9 cellular contexts compared by ENCODE assay signal in genomic region chr16:82456683-82457082, GRCh38.
A peak's percentile ranks its signal among the peaks of the same experiment; 100 is the strongest.
DNase-seq lines count a peak whose midpoint lies in the region; ATAC-seq and TF ChIP-seq lines count a peak whose summit lies in the region.
"Had no signal": no experiment of that assay in that cellular context is flagged by ENCODE, and none has a peak within 500 bp of the region (broad histone marks: within the 10 kb centered on the region; RNA-seq: fewer than 3 reads in every experiment).

No MANE protein-coding gene starts in this region.

- TF ChIP-seq CTCF in AG09309 (IDR thresholded peaks at IDR 0.05; ENCODE audit: control insufficient read depth, insufficient read depth, low read depth, low read length, missing control alignments) (peak; percentile 77), GM12872 (IDR thresholded peaks at IDR 0.05; ENCODE audit: insufficient read depth, low read depth, low read length) (peak; percentile 92), fibroblast of villous mesenchyme (IDR thresholded peaks at IDR 0.05; ENCODE audit: insufficient read depth, low read depth, low read length) (peak; percentile 84)

- DNase-seq in AG09309 (ENCODE audit: low read depth): peak; percentile 57
- DNase-seq in NCI-H2029 treated with DMSO at 0.1 percent for 48 hours (lab: John Stamatoyannopoulos, UW): peak; percentile 9
- peak; percentile 30 to 44 for DNase-seq in activated CD4-positive, alpha-beta T cell treated with anti-CD3 and anti-CD28 coated beads, Interleukin-2, amount 50 U/mL, for 48 hours
- DNase-seq in fibroblast of villous mesenchyme (ENCODE audit: low read depth): peak; percentile 75
- DNase-seq in pons (ENCODE audit: low spot score): peak; percentile 69

- peak; percentile 66 for ATAC-seq in HG02884 (IDR thresholded peaks at IDR 0.05; ENCODE audit: unreplicated experiment)
- no peak for ATAC-seq in HG03108 (IDR thresholded peaks at IDR 0.05; ENCODE audit: unreplicated experiment)

- no peak overlapping the region for H3K4me3 ChIP-seq in AG09309 (ENCODE audit: control insufficient read depth, low read depth, low read length)
- H3K4me3 ChIP-seq in fibroblast of villous mesenchyme (ENCODE audit: low read depth, low read length): no peak overlapping the region
- H3K4me3 ChIP-seq: skin epidermis had no signal

Comparison
In these comparisons a context has a peak if more than half of its experiments do, and no peak if none do; other contexts are left out.
1. DNase-seq: peak in every context shown above with its lines; median percentile 75 in fibroblast of villous mesenchyme; 69 in pons; 57 in AG09309; 37 in activated CD4-positive, alpha-beta T cell treated with anti-CD3 and anti-CD28 coated beads, Interleukin-2, amount 50 U/mL, for 48 hours; 9 in NCI-H2029 treated with DMSO at 0.1 percent for 48 hours.